ENCODE assay signal across 19 cellular contexts in genomic region chr6:100614386-100614785, GRCh38.
DNase-seq lines count a peak whose midpoint lies in the region; FAIRE-seq and TF ChIP-seq lines count a peak whose summit lies in the region.
"Had no signal": no experiment of that assay in that cellular context is flagged by ENCODE, and none has a peak within 500 bp of the region (broad histone marks: within the 10 kb centered on the region; RNA-seq: fewer than 3 reads in every experiment).

No MANE protein-coding gene starts in this region.

- no peaks in the 10 kb centered on the region for H3K27me3 ChIP-seq in colonic mucosa
- H3K27me3 ChIP-seq: BLaER1 had no signal

- no peaks in the 10 kb centered on the region for H3K4me1 ChIP-seq in colonic mucosa
- H3K4me1 ChIP-seq: BLaER1, Caco-2 had no signal

- H3K9me3 ChIP-seq in colonic mucosa = no peaks in the 10 kb centered on the region
- H3K9me3 ChIP-seq: BLaER1, Caco-2 had no signal

- FAIRE-seq in GM12891 (lab: Jason Lieb, UNC) = no peak
- FAIRE-seq: GM19239, H1 had no signal

- TF ChIP-seq CTCF in epithelial cell of esophagus (IDR thresholded peaks at IDR 0.05; ENCODE audit: insufficient read depth, low read depth, low read length, missing control alignments) (no peak), retinal pigment epithelial cell (conservative IDR thresholded peaks at IDR 0.05; ENCODE audit: low read depth, low read length) (no peak), colonic mucosa (IDR thresholded peaks at IDR 0.05) (no peak)

- intact Hi-C loops in colonic mucosa (cut with DNase I) = no loop called here

- H3K27ac ChIP-seq in colonic mucosa = no peak overlapping the region
- H3K27ac ChIP-seq: 22Rv1, BLaER1, C4-2B, GM23248 had no signal

- no peaks in the 10 kb centered on the region for H3K36me3 ChIP-seq in colonic mucosa

- no peak for TF ChIP-seq POLR2A in GM12891 (IDR thresholded peaks at IDR 0.05; ENCODE audit: low read depth, low read length)

- no peak overlapping the region for H3K4me3 ChIP-seq in epithelial cell of esophagus (ENCODE audit: low read length)
- no peak overlapping the region for H3K4me3 ChIP-seq in retinal pigment epithelial cell (ENCODE audit: low read length)
- H3K4me3 ChIP-seq in colonic mucosa = no peak overlapping the region
- H3K4me3 ChIP-seq: BLaER1, GM23248 had no signal

- DNase-seq in NCI-H82 (lab: John Stamatoyannopoulos, UW) = peak; percentile 13
- no peak for DNase-seq in NCI-H82 treated with DMSO at 0.1 percent for 48 hours (lab: John Stamatoyannopoulos, UW; ENCODE audit: unreplicated experiment)
- DNase-seq in epithelial cell of esophagus (ENCODE audit: low read depth) = peak; percentile 1
- DNase-seq in retinal pigment epithelial cell (ENCODE audit: low read depth) = peak; percentile 37
- DNase-seq in colonic mucosa = no peak
- no peak for DNase-seq in GM12891 (ENCODE audit: insufficient read length, low spot score)
- DNase-seq: Caco-2; CD4-positive, CD25-positive, alpha-beta regulatory T cell; CD8-positive, alpha-beta T cell; DMS153; DND-41; H7; HCEC 1CT had no signal

- no peak overlapping the region for H3K9ac ChIP-seq in colonic mucosa (ENCODE audit: low read depth in 2 of 2, low read length in 2 of 2)
- H3K9ac ChIP-seq: BLaER1, GM23248 had no signal

TF ChIP-seq in GM12891, 5 proteins besides CTCF, POLR2A, EP300 and RAD21:
- TF ChIP-seq PAX5 (IDR thresholded peaks at IDR 0.05; ENCODE audit: insufficient read depth, low read length, severe bottlenecking) = no peak
- no peak for TF ChIP-seq POU2F2 (IDR thresholded peaks at IDR 0.05; ENCODE audit: low read depth, low read length)
- no peak for TF ChIP-seq TAF1 (IDR thresholded peaks at IDR 0.05; ENCODE audit: low read depth, low read length)
- TF ChIP-seq POLR2AphosphoS5 (IDR thresholded peaks at IDR 0.05; ENCODE audit: low read depth, low read length) = no peak
- TF ChIP-seq SPI1 (IDR thresholded peaks at IDR 0.05; ENCODE audit: low read depth, low read length) = no peak

Comparison
In these comparisons a context has a peak if more than half of its experiments do, and no peak if none do; other contexts are left out.
1. DNase-seq: peak in NCI-H82 (single experiment), epithelial cell of esophagus (single experiment) and retinal pigment epithelial cell (single experiment); none in NCI-H82 treated with DMSO at 0.1 percent for 48 hours (single experiment), colonic mucosa (single experiment) and GM12891 (single experiment).